ENCODE assay signal across 20 cellular contexts in genomic region chr7:4519819-4520520, GRCh38.
A peak's percentile ranks its signal among the peaks of the same experiment; 100 is the strongest.
DNase-seq lines count a peak whose midpoint lies in the region; FAIRE-seq and TF ChIP-seq lines count a peak whose summit lies in the region.
"Had no signal": no experiment of that assay in that cellular context is flagged by ENCODE, and none has a peak within 500 bp of the region (broad histone marks: within the 10 kb centered on the region; RNA-seq: fewer than 3 reads in every experiment).

No MANE protein-coding gene starts in this region.

- H3K27ac ChIP-seq in breast epithelium, result no peak overlapping the region
- H3K27ac ChIP-seq in testis, result no peak overlapping the region
- H3K27ac ChIP-seq: 22Rv1 had no signal

- POLR2A ChIA-PET in MCF 10A (lab: Yijun Ruan, JAX), result no interaction called here

- H3K36me3 Mint-ChIP-seq in MCF 10A (ENCODE audit: insufficient read depth, unreplicated experiment) (no peaks in the 10 kb centered on the region), neural crest cell (ENCODE audit: low read depth) (no peaks in the 10 kb centered on the region)
- H3K36me3 Mint-ChIP-seq: CD14-positive monocyte had no signal

- intact Hi-C loops in MCF 10A (cut with micrococcal nuclease), result no loop called here
- intact Hi-C loops in breast epithelium (cut with DNase I; ENCODE audit: low total_unique reads), result no loop called here
- intact Hi-C loops in testis (cut with DNase I; ENCODE audit: low total_unique reads), result no loop called here

- H3K4me3 Mint-ChIP-seq in MCF 10A (ENCODE audit: unreplicated experiment), result no peak overlapping the region
- no peak overlapping the region for H3K4me3 Mint-ChIP-seq in neural crest cell
- H3K4me3 Mint-ChIP-seq: CD14-positive monocyte had no signal

- FAIRE-seq in bronchial epithelial cell (lab: Jason Lieb, UNC), result peak; percentile 64

- H3K9me3 Mint-ChIP-seq in MCF 10A (ENCODE audit: unreplicated experiment), result no peaks in the 10 kb centered on the region
- no peaks in the 10 kb centered on the region for H3K9me3 Mint-ChIP-seq in neural crest cell

- peaks cover 6% of the 10 kb centered on the region for H3K4me1 Mint-ChIP-seq in MCF 10A (ENCODE audit: insufficient read depth, unreplicated experiment)
- no peaks in the 10 kb centered on the region for H3K4me1 Mint-ChIP-seq in neural crest cell
- H3K4me1 Mint-ChIP-seq: CD14-positive monocyte had no signal

- H3K36me3 ChIP-seq in breast epithelium, result no peaks in the 10 kb centered on the region
- no peaks in the 10 kb centered on the region for H3K36me3 ChIP-seq in bronchial epithelial cell (ENCODE audit: control insufficient read depth, insufficient read depth, low read length)
- no peaks in the 10 kb centered on the region for H3K36me3 ChIP-seq in testis (ENCODE audit: low read depth, missing control alignments)
- H3K36me3 ChIP-seq: HAP-1 had no signal

- H3K27me3 Mint-ChIP-seq in MCF 10A (ENCODE audit: insufficient read depth, unreplicated experiment), result peaks cover 53% of the 10 kb centered on the region
- H3K27me3 Mint-ChIP-seq in neural crest cell (ENCODE audit: low read depth), result peaks cover 8% of the 10 kb centered on the region

- 73 to 84% methylated on average over 7 of the region's 7 CpGs for WGBS in testis, 2 donors

- H3K4me1 ChIP-seq in breast epithelium, result no peaks in the 10 kb centered on the region
- no peaks in the 10 kb centered on the region for H3K4me1 ChIP-seq in testis
- H3K4me1 ChIP-seq: HAP-1 had no signal

- CTCF ChIA-PET in MCF 10A (lab: Yijun Ruan, JAX), result interaction anchor here (0.6 kb wide), 1 partner anchor 42 kb away, joined by 3 read pairs; no protein-coding TSS in a partner anchor

- H3K4me3 ChIP-seq in breast epithelium (no peak overlapping the region), bronchial epithelial cell (ENCODE audit: low read depth, low read length) (no peak overlapping the region), testis (no peak overlapping the region)
- H3K4me3 ChIP-seq: HAP-1 had no signal

- TF ChIP-seq POLR2A in breast epithelium (IDR thresholded peaks at IDR 0.05) (no peak), testis (IDR thresholded peaks at IDR 0.05) (no peak)

- DNase-seq in MCF 10A (ENCODE audit: unreplicated experiment), result peak; percentile 4
- DNase-seq in breast epithelium (ENCODE audit: low spot score in 2 of 2), result no peak
- peak; percentile 69 for DNase-seq in bronchial epithelial cell (ENCODE audit: low read depth)
- no peak for DNase-seq in neural crest cell (ENCODE audit: low read depth, low spot score)
- DNase-seq in testis, result no peak
- DNase-seq in hippocampal formation (lab: John Stamatoyannopoulos, UW), result no peak
- DNase-seq in ecto neural progenitor cell (ENCODE audit: low spot score), result no peak
- DNase-seq in NCI-H1694 treated with DMSO at 0.1 percent for 48 hours (lab: John Stamatoyannopoulos, UW), result no peak
- DNase-seq: AML-193, DMS79 treated with DMSO at 0.1 percent for 48 hours, NCI-H1105 treated with DMSO at 0.1 percent for 48 hours, NCI-H1694, NCI-H510A, NCI-H774, OCI-M1, SHP77 treated with DMSO at 0.1 percent for 48 hours, SK-N-SH had no signal

- H3K9me3 ChIP-seq in breast epithelium, result no peaks in the 10 kb centered on the region
- H3K9me3 ChIP-seq in testis, result no peaks in the 10 kb centered on the region
- H3K9me3 ChIP-seq: HAP-1, SK-N-SH had no signal

- BruUV-seq in MCF 10A (replicated peaks; lab: Mats Ljungman, UMichigan), result no TSS peak

- H3K27ac Mint-ChIP-seq in MCF 10A (ENCODE audit: low read depth, unreplicated experiment) (no peak overlapping the region), neural crest cell (ENCODE audit: unreplicated experiment) (peak overlapping the region; percentile 95)
- H3K27ac Mint-ChIP-seq: CD14-positive monocyte had no signal

- peaks cover 0 to 2% of the 10 kb centered on the region in 2 donors for H3K27me3 ChIP-seq in breast epithelium
- no peaks in the 10 kb centered on the region for H3K27me3 ChIP-seq in bronchial epithelial cell (ENCODE audit: control insufficient read depth, insufficient read depth, low read length)
- no peaks in the 10 kb centered on the region for H3K27me3 ChIP-seq in testis

- TF ChIP-seq CTCF in MCF 10A (IDR thresholded peaks at IDR 0.05; ENCODE audit: unreplicated experiment) (no peak), breast epithelium (IDR thresholded peaks at IDR 0.05) (no peak), bronchial epithelial cell (IDR thresholded peaks at IDR 0.05; ENCODE audit: insufficient read depth, low read length, severe bottlenecking) (no peak), neural crest cell (conservative IDR thresholded peaks at IDR 0.05) (no peak), testis (IDR thresholded peaks at IDR 0.05) (no peak)

Comparison
In these comparisons a context has a peak if more than half of its experiments do, and no peak if none do; other contexts are left out.
1. DNase-seq: peak in MCF 10A (single experiment) and bronchial epithelial cell (single experiment); none in breast epithelium (0 of 2), neural crest cell (single experiment), testis (single experiment), hippocampal formation (0 of 2), ecto neural progenitor cell (single experiment) and NCI-H1694 treated with DMSO at 0.1 percent for 48 hours (single experiment).